In the genomic region with DNA sequence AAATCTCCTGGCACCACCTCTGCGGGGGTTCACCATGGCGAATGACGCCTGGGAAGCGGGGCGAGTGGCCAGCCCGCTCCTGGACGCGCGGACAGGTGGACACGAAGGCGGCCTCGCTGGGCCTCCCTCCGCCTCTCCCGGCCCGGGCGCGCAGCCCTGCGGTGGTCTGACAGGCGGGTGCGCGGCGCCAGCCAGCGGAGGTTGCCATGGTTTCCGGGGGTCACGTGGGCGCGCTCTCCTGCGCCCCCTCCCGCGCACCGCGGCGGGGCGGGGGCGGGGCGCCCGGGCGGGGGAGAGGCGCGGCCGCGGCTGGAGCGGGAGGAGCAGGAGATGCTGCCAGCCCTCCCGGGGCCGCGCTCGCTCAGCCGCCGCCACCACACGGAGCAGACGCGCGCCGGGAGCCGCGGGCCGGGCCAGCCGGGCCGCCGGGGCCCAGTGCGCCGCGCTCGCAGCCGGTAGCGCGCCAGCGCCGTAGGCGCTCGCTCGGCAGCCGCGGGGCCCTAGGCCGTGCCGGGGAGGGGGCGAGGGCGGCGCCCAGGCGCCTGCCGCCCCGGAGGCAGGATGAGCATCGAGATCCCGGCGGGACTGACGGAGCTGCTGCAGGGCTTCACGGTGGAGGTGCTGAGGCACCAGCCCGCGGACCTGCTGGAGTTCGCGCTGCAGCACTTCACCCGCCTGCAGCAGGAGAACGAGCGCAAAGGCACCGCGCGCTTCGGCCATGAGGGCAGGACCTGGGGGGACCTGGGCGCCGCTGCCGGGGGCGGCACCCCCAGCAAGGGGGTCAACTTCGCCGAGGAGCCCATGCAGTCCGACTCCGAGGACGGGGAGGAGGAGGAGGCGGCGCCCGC, we compare ENCODE assay signal across 1 cellular context.
A peak's percentile ranks its signal among the peaks of the same experiment; 100 is the strongest.
TF ChIP-seq lines count a peak whose summit lies in the region.

PRKAR2B (plus strand) TSS at position 359 of the 848 bp plus-strand sequence; CDS start at position 562, 203 bp downstream.

TF ChIP-seq in K562, 482 proteins besides CTCF, POLR2A, EP300 and RAD21 (continued from another document and continues in another):
- TF ChIP-seq, protein P1, sequence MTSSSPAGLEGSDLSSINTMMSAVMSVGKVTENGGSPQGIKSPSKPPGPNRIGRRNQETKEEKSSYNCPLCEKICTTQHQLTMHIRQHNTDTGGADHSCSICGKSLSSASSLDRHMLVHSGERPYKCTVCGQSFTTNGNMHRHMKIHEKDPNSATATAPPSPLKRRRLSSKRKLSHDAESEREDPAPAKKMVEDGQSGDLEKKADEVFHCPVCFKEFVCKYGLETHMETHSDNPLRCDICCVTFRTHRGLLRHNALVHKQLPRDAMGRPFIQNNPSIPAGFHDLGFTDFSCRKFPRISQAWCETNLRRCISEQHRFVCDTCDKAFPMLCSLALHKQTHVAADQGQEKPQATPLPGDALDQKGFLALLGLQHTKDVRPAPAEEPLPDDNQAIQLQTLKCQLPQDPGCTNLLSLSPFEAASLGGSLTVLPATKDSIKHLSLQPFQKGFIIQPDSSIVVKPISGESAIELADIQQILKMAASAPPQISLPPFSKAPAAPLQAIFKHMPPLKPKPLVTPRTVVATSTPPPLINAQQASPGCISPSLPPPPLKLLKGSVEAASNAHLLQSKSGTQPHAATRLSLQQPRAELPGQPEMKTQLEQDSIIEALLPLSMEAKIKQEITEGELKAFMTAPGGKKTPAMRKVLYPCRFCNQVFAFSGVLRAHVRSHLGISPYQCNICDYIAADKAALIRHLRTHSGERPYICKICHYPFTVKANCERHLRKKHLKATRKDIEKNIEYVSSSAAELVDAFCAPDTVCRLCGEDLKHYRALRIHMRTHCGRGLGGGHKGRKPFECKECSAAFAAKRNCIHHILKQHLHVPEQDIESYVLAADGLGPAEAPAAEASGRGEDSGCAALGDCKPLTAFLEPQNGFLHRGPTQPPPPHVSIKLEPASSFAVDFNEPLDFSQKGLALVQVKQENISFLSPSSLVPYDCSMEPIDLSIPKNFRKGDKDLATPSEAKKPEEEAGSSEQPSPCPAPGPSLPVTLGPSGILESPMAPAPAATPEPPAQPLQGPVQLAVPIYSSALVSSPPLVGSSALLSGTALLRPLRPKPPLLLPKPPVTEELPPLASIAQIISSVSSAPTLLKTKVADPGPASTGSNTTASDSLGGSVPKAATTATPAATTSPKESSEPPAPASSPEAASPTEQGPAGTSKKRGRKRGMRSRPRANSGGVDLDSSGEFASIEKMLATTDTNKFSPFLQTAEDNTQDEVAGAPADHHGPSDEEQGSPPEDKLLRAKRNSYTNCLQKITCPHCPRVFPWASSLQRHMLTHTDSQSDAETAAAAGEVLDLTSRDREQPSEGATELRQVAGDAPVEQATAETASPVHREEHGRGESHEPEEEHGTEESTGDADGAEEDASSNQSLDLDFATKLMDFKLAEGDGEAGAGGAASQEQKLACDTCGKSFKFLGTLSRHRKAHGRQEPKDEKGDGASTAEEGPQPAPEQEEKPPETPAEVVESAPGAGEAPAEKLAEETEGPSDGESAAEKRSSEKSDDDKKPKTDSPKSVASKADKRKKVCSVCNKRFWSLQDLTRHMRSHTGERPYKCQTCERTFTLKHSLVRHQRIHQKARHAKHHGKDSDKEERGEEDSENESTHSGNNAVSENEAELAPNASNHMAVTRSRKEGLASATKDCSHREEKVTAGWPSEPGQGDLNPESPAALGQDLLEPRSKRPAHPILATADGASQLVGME (CRISPR knock-in tag; IDR thresholded peaks at IDR 0.05), result peak; percentile 93
- TF ChIP-seq ILK (tag; IDR thresholded peaks at IDR 0.05; ENCODE audit: borderline replicate concordance, low read depth) (no peak), KDM2B (CRISPR knock-in tag; IDR thresholded peaks at IDR 0.05) (0 out of 2 replicates have a peak, but pooled peaks have one; percentile 86), SIN3A (IDR thresholded peaks at IDR 0.05; ENCODE audit: borderline replicate concordance in 2 of 2, control insufficient read depth in 1 of 2, low read depth in 2 of 2, low read length in 2 of 2) (peak; percentile 82 to 92; a peak in 3 of 4 replicates), TAF7 (tag; IDR thresholded peaks at IDR 0.05) (no peak), POLR2H (tag; IDR thresholded peaks at IDR 0.05; ENCODE audit: low read depth) (0 out of 2 replicates have a peak, but pooled peaks have one; percentile 29), ZNF143 (CRISPR knock-in tag; IDR thresholded peaks at IDR 0.05) (no peak), NR1H2 (CRISPR knock-in tag; IDR thresholded peaks at IDR 0.05) (no peak; the same call in 1 of the 2 replicates), IFI16 (CRISPR knock-in tag; IDR thresholded peaks at IDR 0.05) (no peak), ZNF184 (CRISPR knock-in tag; IDR thresholded peaks at IDR 0.05) (no peak), TEAD1 (CRISPR knock-in tag; IDR thresholded peaks at IDR 0.05) (peak in 1 of 2 experiments; percentile 61; a peak in 2 of 4 replicates), TOE1 (IDR thresholded peaks at IDR 0.05; ENCODE audit: borderline replicate concordance) (no peak; the same call in 1 of the 2 replicates), TOE1 (CRISPR knock-in tag; IDR thresholded peaks at IDR 0.05; ENCODE audit: borderline replicate concordance, low read depth) (0 out of 2 replicates have a peak, but pooled peaks have one; percentile 82), ARHGAP35 (IDR thresholded peaks at IDR 0.05; ENCODE audit: partially characterized antibody) (no peak), ZNF263 (CRISPR knock-in tag; IDR thresholded peaks at IDR 0.05; ENCODE audit: borderline replicate concordance) (peak; percentile 69; the same call in 1 of the 2 replicates), RNF2 (IDR thresholded peaks at IDR 0.05) (peak; percentile 77), TRIM24 (IDR thresholded peaks at IDR 0.05) (no peak), XRCC4 (IDR thresholded peaks at IDR 0.05; ENCODE audit: extremely low read depth, insufficient read depth, insufficient read length) (no peak), ETV6 (IDR thresholded peaks at IDR 0.05; ENCODE audit: borderline replicate concordance in 1 of 2, low read depth in 2 of 2, low read length in 1 of 2) (no peak), ETV6 (CRISPR knock-in tag; IDR thresholded peaks at IDR 0.05; ENCODE audit: borderline replicate concordance) (0 out of 2 replicates have a peak, but pooled peaks have one; percentile 30), ZNF778 (CRISPR knock-in tag; IDR thresholded peaks at IDR 0.05) (no peak), SMARCB1 (IDR thresholded peaks at IDR 0.05; ENCODE audit: insufficient read length, low read depth) (no peak), TEAD4 (IDR thresholded peaks at IDR 0.05; ENCODE audit: low read length) (no peak; the same call in 1 of the 2 replicates), TEAD4 (CRISPR knock-in tag; IDR thresholded peaks at IDR 0.05; ENCODE audit: borderline replicate concordance) (no peak; the same call in 1 of the 2 replicates), CHD1 (IDR thresholded peaks at IDR 0.05; ENCODE audit: low read length) (peak; percentile 94), HNRNPL (IDR thresholded peaks at IDR 0.05; ENCODE audit: low read depth, low read length) (no peak; the same call in 1 of the 2 replicates), RBM15 (IDR thresholded peaks at IDR 0.05; ENCODE audit: insufficient read depth, low read length) (no peak), GABPB1 (CRISPR knock-in tag; IDR thresholded peaks at IDR 0.05) (peak; percentile 57; the same call in 1 of the 2 replicates), MAFF (IDR thresholded peaks at IDR 0.05; ENCODE audit: low read length) (no peak), ZBTB17 (CRISPR knock-in tag; IDR thresholded peaks at IDR 0.05) (peak; percentile 73; the same call in 1 of the 2 replicates), NR4A1 (CRISPR knock-in tag; IDR thresholded peaks at IDR 0.05) (0 out of 2 replicates have a peak, but pooled peaks have one; percentile 84), NR4A1 (tag; IDR thresholded peaks at IDR 0.05) (peak; percentile 85; the same call in 1 of the 2 replicates), ZNF584 (CRISPR knock-in tag; IDR thresholded peaks at IDR 0.05; ENCODE audit: low read depth) (no peak), TCFL5 (CRISPR knock-in tag; conservative IDR thresholded peaks at IDR 0.05) (no peak), STAG1 (CRISPR knock-in tag; IDR thresholded peaks at IDR 0.05; ENCODE audit: borderline replicate concordance) (no peak), ZNF23 (CRISPR knock-in tag; IDR thresholded peaks at IDR 0.05) (no peak), NEUROD1 (IDR thresholded peaks at IDR 0.05; ENCODE audit: borderline replicate concordance, low read depth, low read length, partially characterized antibody) (peak; percentile 66), SMAD1 (IDR thresholded peaks at IDR 0.05; ENCODE audit: low read depth, low read length, partially characterized antibody) (peak; percentile 67), SIRT6 (IDR thresholded peaks at IDR 0.05; ENCODE audit: low read depth, low read length) (no peak), SNRNP70 (optimal IDR thresholded peaks at IDR 0.05; ENCODE audit: low read depth, low read length) (no peak), CHCHD3 (CRISPR knock-in tag; IDR thresholded peaks at IDR 0.05) (no peak), ZNF165 (CRISPR knock-in tag; IDR thresholded peaks at IDR 0.05; ENCODE audit: borderline replicate concordance) (0 out of 2 replicates have a peak, but pooled peaks have one; percentile 21), EWSR1 (IDR thresholded peaks at IDR 0.05; ENCODE audit: borderline replicate concordance, low read depth, partially characterized antibody) (no peak), ZNF274 (IDR thresholded peaks at IDR 0.05; ENCODE audit: borderline replicate concordance, low read depth, low read length) (no peak), CCNT2 (IDR thresholded peaks at IDR 0.05; ENCODE audit: borderline replicate concordance, extremely low read depth, insufficient read length, low read depth, low read length) (peak; percentile 98), SMARCA4 (IDR thresholded peaks at IDR 0.05) (no peak), ATF4 (CRISPR knock-in tag; IDR thresholded peaks at IDR 0.05) (peak; percentile 43; the same call in 1 of the 2 replicates), POLR3A (IDR thresholded peaks at IDR 0.05; ENCODE audit: borderline replicate concordance, extremely low read depth, insufficient read depth, insufficient read length) (no peak)
- TF ChIP-seq, protein P2, sequence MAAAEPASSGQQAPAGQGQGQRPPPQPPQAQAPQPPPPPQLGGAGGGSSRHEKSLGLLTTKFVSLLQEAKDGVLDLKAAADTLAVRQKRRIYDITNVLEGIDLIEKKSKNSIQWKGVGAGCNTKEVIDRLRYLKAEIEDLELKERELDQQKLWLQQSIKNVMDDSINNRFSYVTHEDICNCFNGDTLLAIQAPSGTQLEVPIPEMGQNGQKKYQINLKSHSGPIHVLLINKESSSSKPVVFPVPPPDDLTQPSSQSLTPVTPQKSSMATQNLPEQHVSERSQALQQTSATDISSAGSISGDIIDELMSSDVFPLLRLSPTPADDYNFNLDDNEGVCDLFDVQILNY (CRISPR knock-in tag; IDR thresholded peaks at IDR 0.05), result no peak
- TF ChIP-seq, protein P3, sequence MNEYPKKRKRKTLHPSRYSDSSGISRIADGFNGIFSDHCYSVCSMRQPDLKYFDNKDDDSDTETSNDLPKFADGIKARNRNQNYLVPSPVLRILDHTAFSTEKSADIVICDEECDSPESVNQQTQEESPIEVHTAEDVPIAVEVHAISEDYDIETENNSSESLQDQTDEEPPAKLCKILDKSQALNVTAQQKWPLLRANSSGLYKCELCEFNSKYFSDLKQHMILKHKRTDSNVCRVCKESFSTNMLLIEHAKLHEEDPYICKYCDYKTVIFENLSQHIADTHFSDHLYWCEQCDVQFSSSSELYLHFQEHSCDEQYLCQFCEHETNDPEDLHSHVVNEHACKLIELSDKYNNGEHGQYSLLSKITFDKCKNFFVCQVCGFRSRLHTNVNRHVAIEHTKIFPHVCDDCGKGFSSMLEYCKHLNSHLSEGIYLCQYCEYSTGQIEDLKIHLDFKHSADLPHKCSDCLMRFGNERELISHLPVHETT (CRISPR knock-in tag; conservative IDR thresholded peaks at IDR 0.05 in 1 of 2, IDR thresholded peaks at IDR 0.05 in 1 of 2), result peak in 1 of 2 experiments; percentile 95; a peak in 2 of 4 replicates
- TF ChIP-seq, protein P4, sequence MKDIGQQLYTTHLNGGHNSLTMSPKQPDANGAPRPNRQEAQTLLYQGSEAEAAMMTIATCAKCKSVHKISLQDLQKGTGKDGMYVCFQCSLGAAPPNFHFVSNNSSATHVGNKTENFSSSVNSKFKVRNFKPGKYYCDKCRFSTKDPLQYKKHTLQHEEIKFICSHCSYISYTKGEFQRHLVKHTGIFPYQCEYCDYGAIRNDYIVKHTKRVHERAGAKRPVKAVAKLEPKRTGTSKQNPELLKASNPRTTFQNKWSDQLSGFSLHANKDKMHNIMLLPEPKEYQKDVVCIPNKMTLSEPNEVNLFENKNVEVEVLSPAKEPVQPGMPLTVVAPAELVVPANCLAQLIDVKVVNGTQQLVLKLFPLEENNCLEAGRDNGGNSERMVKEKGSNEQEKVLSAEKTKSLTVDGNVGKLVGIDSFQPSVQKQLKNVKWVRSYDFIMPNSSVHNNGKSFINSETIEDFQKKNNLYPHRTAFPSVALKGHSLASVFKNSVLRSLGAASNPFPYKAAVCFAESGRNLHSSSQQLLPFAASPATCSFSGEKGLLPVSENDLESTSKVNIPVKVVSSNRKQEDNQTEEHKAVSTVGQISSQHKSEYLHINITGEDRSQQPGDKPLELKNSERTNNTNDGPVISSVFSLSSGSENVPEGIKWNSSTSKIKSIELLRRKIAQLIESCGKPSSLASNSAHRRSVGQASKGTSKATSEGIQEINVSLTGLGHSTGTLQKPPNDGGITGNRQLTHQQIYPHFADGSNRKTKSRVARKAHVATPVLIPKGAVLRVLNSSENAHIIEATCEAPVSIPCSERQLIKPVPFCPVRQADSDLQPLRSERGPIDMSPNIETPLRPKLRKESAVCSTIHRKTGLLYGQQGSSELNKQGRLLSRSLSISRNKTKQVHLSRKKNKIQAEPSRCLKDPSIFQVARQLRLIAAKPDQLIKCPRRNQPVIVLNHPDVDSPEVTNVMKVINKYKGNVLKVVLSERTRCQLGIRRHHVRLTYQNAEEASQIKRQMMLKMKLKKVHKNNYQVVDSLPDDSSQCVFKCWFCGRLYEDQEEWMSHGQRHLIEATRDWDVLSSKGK (CRISPR knock-in tag; IDR thresholded peaks at IDR 0.05), result no peak
- TF ChIP-seq, protein P5, sequence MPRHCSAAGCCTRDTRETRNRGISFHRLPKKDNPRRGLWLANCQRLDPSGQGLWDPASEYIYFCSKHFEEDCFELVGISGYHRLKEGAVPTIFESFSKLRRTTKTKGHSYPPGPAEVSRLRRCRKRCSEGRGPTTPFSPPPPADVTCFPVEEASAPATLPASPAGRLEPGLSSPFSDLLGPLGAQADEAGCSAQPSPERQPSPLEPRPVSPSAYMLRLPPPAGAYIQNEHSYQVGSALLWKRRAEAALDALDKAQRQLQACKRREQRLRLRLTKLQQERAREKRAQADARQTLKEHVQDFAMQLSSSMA (CRISPR knock-in tag; IDR thresholded peaks at IDR 0.05), result no peak
